In the genomic region with DNA sequence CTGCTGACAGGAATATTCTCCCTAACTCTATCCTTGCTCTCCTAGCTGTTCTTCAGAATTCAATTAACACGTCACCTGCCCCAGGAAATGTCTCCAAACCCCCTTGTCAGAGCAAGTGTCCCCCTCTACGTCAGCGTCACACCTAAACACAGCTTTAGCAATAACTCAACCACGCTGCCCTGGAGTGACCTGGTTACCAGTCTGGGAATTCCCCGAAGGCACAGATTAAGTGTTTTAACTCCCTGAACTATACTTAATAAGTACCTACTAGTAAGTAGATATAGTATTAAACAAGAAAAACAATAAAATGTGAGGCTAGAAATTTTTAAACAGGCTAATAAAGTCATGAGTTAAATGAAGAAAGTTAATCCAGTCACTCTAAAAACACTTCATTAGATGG, we compare ENCODE assay signal across 24 cellular contexts.
"Had no signal": no experiment of that assay in that cellular context is flagged by ENCODE, and none has a peak within 500 bp of the region (broad histone marks: within the 10 kb centered on the region; RNA-seq: fewer than 3 reads in every experiment).

No MANE protein-coding gene starts in this region.

- H3K4me3 ChIP-seq: MG63, SJSA1, SK-N-MC had no signal

- ATAC-seq: HepG2 had no signal

- H3K4me1 ChIP-seq: SJSA1 had no signal

- H3K27me3 ChIP-seq: MG63, SJSA1 had no signal

- DNase-seq: IMR-90, Karpas-422, KG1, MG63, NCI-H1092, NCI-H1105 treated with DMSO at 0.1 percent for 48 hours, NCI-H1417 treated with DMSO at 0.1 percent for 48 hours, NCI-H146, NCI-H187, NCI-H2029, NCI-H2081 treated with DMSO at 0.1 percent for 48 hours, NCI-H2171, NCI-H226, NCI-H446, NCI-H510A, NCI-H524 treated with DMSO at 0.1 percent for 48 hours, NCI-H69, NCI-H774, Right ventricle myocardium superior, RPMI8226, SIG-M5 had no signal

- H3K36me3 ChIP-seq: MG63, SJSA1 had no signal

- H3K9me3 ChIP-seq: MG63, SJSA1 had no signal

- H3K27ac ChIP-seq: SJSA1, SK-N-MC had no signal
